Comparison of ENCODE assay signal across 26 cellular contexts in the genomic region with DNA sequence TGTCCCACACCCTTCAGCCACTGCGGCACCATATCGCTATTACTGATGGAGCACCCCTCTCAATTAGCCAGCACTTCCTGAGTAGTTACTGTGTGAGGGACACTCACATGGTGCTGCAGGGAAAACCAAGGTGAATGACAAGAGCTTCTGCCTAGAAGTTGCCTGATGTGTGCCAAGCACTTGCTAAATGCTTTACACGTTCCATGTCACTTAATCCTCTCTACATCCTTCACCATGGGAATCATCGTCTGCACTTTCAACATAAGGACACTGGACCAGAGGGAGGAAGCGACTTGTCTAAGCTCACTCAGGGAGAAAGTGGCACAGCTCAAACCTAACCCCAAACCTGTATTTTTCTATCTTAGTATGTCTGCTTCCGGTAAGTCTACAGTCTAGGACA.
"Had no signal": no experiment of that assay in that cellular context is flagged by ENCODE, and none has a peak within 500 bp of the region (broad histone marks: within the 10 kb centered on the region; RNA-seq: fewer than 3 reads in every experiment).

No MANE protein-coding gene starts in this region.

- H3K27ac ChIP-seq: stomach, suprapubic skin, testis, thoracic aorta, thyroid gland, tibial artery, tibial nerve, transverse colon, upper lobe of left lung, upper lobe of right lung, uterus, vagina had no signal

- H3K27me3 ChIP-seq: stomach, suprapubic skin, testis, thyroid gland, tibial artery, tibial nerve, transverse colon, upper lobe of left lung, upper lobe of right lung, uterus, vagina had no signal

- H3K4me3 ChIP-seq: stomach, suprapubic skin, testis, thoracic aorta, thyroid gland, tibial artery, tibial nerve, transverse colon, upper lobe of left lung, upper lobe of right lung, uterus, vagina had no signal

- DNase-seq: stimulated activated CD4-positive, alpha-beta T cell treated with anti-CD3 and anti-CD28 coated beads, Interleukin-2, amount 100 ng/mL, for 48 hours; stimulated activated CD4-positive, alpha-beta T cell treated with anti-CD3 and anti-CD28 coated beads, Interleukin-4, amount 100 ng/mL, for 1 hour; stimulated activated CD4-positive, alpha-beta T cell treated with anti-CD3 and anti-CD28 coated beads, Interleukin-4, amount 100 ng/mL, for 24 hours; stimulated activated CD4-positive, alpha-beta T cell treated with anti-CD3 and anti-CD28 coated beads, Interleukin-4, amount 100 ng/mL, for 4 hours; stimulated activated CD8-positive, alpha-beta memory T cell treated with anti-CD3 and anti-CD28 coated beads, Interleukin-4, amount 100 ng/mL, for 48 hours; stimulated activated naive B cell treated with anti-CD40 and anti-IgM and Interleukin-4, amounts not matched to agents 10 μg/mL and 1 μg/mL and 100 μg/mL, for 72 hours; stimulated activated naive CD4-positive, alpha-beta T cell; stimulated activated naive CD4-positive, alpha-beta T cell treated with Interleukin-2 at 50 U/mL for 16 hours; stimulated activated naive CD8-positive, alpha-beta T cell treated with anti-CD3 and anti-CD28 coated beads, Interleukin-15, amount 100 ng/mL, for 72 hours; stimulated activated naive CD8-positive, alpha-beta T cell treated with anti-CD3 and anti-CD28 coated beads, Interleukin-15, Interleukin-2, amounts not matched to agents 100 U/mL and 50 U/mL, for 24 hours; stomach; substantia nigra; testis; thyroid gland; tibial artery; transverse colon; trophoblast cell; upper lobe of left lung; upper lobe of right lung; uterus had no signal

- H3K36me3 ChIP-seq: stomach, suprapubic skin, thoracic aorta, thyroid gland, tibial artery, tibial nerve, transverse colon, upper lobe of left lung, upper lobe of right lung, uterus, vagina had no signal

- H3K4me1 ChIP-seq: stomach, testis, thyroid gland, transverse colon, upper lobe of left lung, upper lobe of right lung, uterus had no signal

- ATAC-seq: stimulated activated effector memory CD8-positive, alpha-beta T cell treated with anti-CD3 and anti-CD28 coated beads, Interleukin-12 subunit alpha, Interleukin-12 subunit beta, amount 100 ng/mL, for 72 hours; stimulated activated memory B cell treated with anti-CD40 and anti-IgM and Interleukin-4, amounts not matched to agents 10 μg/mL and 1 μg/mL and 100 μg/mL, for 72 hours; stimulated activated naive B cell treated with anti-CD40 and anti-IgM and Interleukin-4, amounts not matched to agents 10 μg/mL and 1 μg/mL and 100 μg/mL, for 72 hours; stimulated activated naive CD8-positive, alpha-beta T cell treated with anti-CD3 and anti-CD28 coated beads, Interleukin-15, amount 100 ng/mL, for 72 hours; stimulated activated naive CD8-positive, alpha-beta T cell treated with anti-CD3 and anti-CD28 coated beads, Interleukin-15, Interleukin-2, amounts not matched to agents 100 U/mL and 50 U/mL, for 24 hours; upper lobe of right lung had no signal

- H3K9me3 ChIP-seq: stomach, suprapubic skin, testis, thoracic aorta, thyroid gland, tibial artery, tibial nerve, transverse colon, upper lobe of left lung, upper lobe of right lung, uterus, vagina had no signal
